ENCODE assay signal across 13 cellular contexts in genomic region chr14:90969493-90970166, GRCh38.
DNase-seq lines count a peak whose midpoint lies in the region; ATAC-seq and TF ChIP-seq lines count a peak whose summit lies in the region.
"Had no signal": no experiment of that assay in that cellular context is flagged by ENCODE, and none has a peak within 500 bp of the region (broad histone marks: within the 10 kb centered on the region; RNA-seq: fewer than 3 reads in every experiment).

No MANE protein-coding gene starts in this region.

- DNase-seq in activated naive CD4-positive, alpha-beta T cell (lab: John Stamatoyannopoulos, UW) = no peak
- peak; percentile 24 for DNase-seq in SIG-M5 (lab: John Stamatoyannopoulos, UW)
- no peak for DNase-seq in colonic mucosa
- DNase-seq in iPS-NIHi11 (ENCODE audit: low spot score) = no peak
- DNase-seq in NCI-H2196 treated with DMSO at 0.1 percent for 48 hours (lab: John Stamatoyannopoulos, UW; ENCODE audit: unreplicated experiment) = no peak
- DNase-seq: naive B cell, NCI-H1417 treated with DMSO at 0.1 percent for 48 hours had no signal

- peak overlapping the region; percentile 6 for H3K27ac ChIP-seq in colonic mucosa
- H3K27ac ChIP-seq: skin epidermis had no signal

- peak overlapping the region; percentile 98 for H3K27ac Mint-ChIP-seq in activated naive CD4-positive, alpha-beta T cell treated with anti-CD3 and anti-CD28 coated beads, Interleukin-2, amount 50 U/mL, for 24 hours
- peak overlapping the region; percentile 92 for H3K27ac Mint-ChIP-seq in stimulated activated naive CD8-positive, alpha-beta T cell treated with anti-CD3 and anti-CD28 coated beads, Interleukin-15, Interleukin-2, amounts not matched to agents 100 ng/mL and 50 ng/mL, for 24 hours
- H3K27ac Mint-ChIP-seq: B cell, WTC11 had no signal

- H3K36me3 Mint-ChIP-seq in activated naive CD4-positive, alpha-beta T cell treated with anti-CD3 and anti-CD28 coated beads, Interleukin-2, amount 50 U/mL, for 24 hours = peaks cover 27% of the 10 kb centered on the region
- H3K36me3 Mint-ChIP-seq in stimulated activated naive CD8-positive, alpha-beta T cell treated with anti-CD3 and anti-CD28 coated beads, Interleukin-15, Interleukin-2, amounts not matched to agents 100 ng/mL and 50 ng/mL, for 24 hours (ENCODE audit: low read depth) = peaks cover 30% of the 10 kb centered on the region

- H3K4me1 ChIP-seq in colonic mucosa = peaks cover 5% of the 10 kb centered on the region

- no peaks in the 10 kb centered on the region for H3K27me3 Mint-ChIP-seq in activated naive CD4-positive, alpha-beta T cell treated with anti-CD3 and anti-CD28 coated beads, Interleukin-2, amount 50 U/mL, for 24 hours
- no peaks in the 10 kb centered on the region for H3K27me3 Mint-ChIP-seq in stimulated activated naive CD8-positive, alpha-beta T cell treated with anti-CD3 and anti-CD28 coated beads, Interleukin-15, Interleukin-2, amounts not matched to agents 100 ng/mL and 50 ng/mL, for 24 hours
- H3K27me3 Mint-ChIP-seq: B cell, naive B cell had no signal

- no peak for ATAC-seq in GM18868 (IDR thresholded peaks at IDR 0.05; ENCODE audit: unreplicated experiment)
- ATAC-seq: WTC11 had no signal

- intact Hi-C loops in colonic mucosa (cut with DNase I) = no loop called here

- peaks cover 5% of the 10 kb centered on the region for H3K9me3 Mint-ChIP-seq in activated naive CD4-positive, alpha-beta T cell treated with anti-CD3 and anti-CD28 coated beads, Interleukin-2, amount 50 U/mL, for 24 hours
- no peaks in the 10 kb centered on the region for H3K9me3 Mint-ChIP-seq in stimulated activated naive CD8-positive, alpha-beta T cell treated with anti-CD3 and anti-CD28 coated beads, Interleukin-15, Interleukin-2, amounts not matched to agents 100 ng/mL and 50 ng/mL, for 24 hours
- H3K9me3 Mint-ChIP-seq: naive B cell had no signal

- H3K4me1 Mint-ChIP-seq in activated naive CD4-positive, alpha-beta T cell treated with anti-CD3 and anti-CD28 coated beads, Interleukin-2, amount 50 U/mL, for 24 hours = peaks cover 41% of the 10 kb centered on the region
- H3K4me1 Mint-ChIP-seq in stimulated activated naive CD8-positive, alpha-beta T cell treated with anti-CD3 and anti-CD28 coated beads, Interleukin-15, Interleukin-2, amounts not matched to agents 100 ng/mL and 50 ng/mL, for 24 hours (ENCODE audit: low read depth) = peaks cover 40% of the 10 kb centered on the region
- H3K4me1 Mint-ChIP-seq: WTC11 had no signal

- peak overlapping the region; percentile 86 for H3K4me3 Mint-ChIP-seq in activated naive CD4-positive, alpha-beta T cell treated with anti-CD3 and anti-CD28 coated beads, Interleukin-2, amount 50 U/mL, for 24 hours
- peak overlapping the region; percentile 63 for H3K4me3 Mint-ChIP-seq in stimulated activated naive CD8-positive, alpha-beta T cell treated with anti-CD3 and anti-CD28 coated beads, Interleukin-15, Interleukin-2, amounts not matched to agents 100 ng/mL and 50 ng/mL, for 24 hours
- H3K4me3 Mint-ChIP-seq: B cell, naive B cell, WTC11 had no signal

- H3K9me3 ChIP-seq in colonic mucosa = no peaks in the 10 kb centered on the region

- H3K9ac ChIP-seq in colonic mucosa (ENCODE audit: low read depth in 2 of 2, low read length in 2 of 2) = no peak overlapping the region

- TF ChIP-seq CTCF in colonic mucosa (IDR thresholded peaks at IDR 0.05) = no peak

- no peaks in the 10 kb centered on the region for H3K27me3 ChIP-seq in colonic mucosa

- H3K36me3 ChIP-seq in colonic mucosa = no peaks in the 10 kb centered on the region

- no peak overlapping the region for H3K4me3 ChIP-seq in colonic mucosa
- H3K4me3 ChIP-seq: skin epidermis had no signal
